Comparison of ENCODE assay signal across 8 cellular contexts in the genomic region with DNA sequence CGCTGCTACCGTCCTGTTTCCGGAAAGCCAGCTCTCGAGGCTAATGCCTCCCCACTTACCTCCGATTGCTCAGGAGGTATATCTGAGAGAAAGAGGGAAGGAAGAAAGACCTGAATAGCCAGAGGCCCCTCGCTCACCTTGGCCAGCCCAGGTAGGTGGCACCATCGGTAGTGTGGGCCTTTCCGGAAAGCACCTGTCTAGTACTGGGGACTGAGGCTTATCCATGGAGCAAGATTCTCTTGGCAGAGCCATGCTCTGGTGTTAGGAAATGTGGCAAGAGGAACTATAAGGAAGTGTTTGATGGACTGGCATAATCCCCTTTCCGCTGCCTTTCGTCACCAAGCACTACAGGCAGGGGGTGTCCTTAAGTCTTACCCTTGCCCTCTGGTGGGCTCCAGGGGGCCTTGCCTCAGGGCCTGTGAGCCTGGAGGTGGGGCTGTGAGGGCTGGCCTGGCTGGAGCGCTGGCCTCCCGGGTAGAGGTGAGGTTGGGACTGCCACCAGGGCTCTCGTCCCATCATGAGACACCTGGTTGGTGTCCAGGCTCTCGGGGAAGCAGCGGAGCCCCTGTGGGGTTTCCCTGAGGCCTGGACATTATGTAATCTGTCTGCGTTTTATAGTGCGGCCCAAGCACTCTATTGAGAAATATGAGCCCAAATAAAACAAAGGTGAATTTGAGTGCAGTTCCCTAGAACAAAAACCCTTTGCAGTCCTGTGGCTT. TPM values are rescaled to one million over a fixed set of nuclear protein-coding genes. Genes with fewer than 3 reads are reported as not detected.
DNase-seq lines count a peak whose midpoint lies in the region; ATAC-seq and TF ChIP-seq lines count a peak whose summit lies in the region.

No MANE protein-coding gene starts in this region.

- H3K4me3 ChIP-seq in retinal pigment epithelial cell (ENCODE audit: low read length) = peak overlapping the region; percentile 88

- peak overlapping the region; percentile 97 for H3K27ac ChIP-seq in foreskin keratinocyte

- H3K27me3 ChIP-seq in foreskin keratinocyte = no peaks in the 10 kb centered on the region

- DNase-seq in DMS79 treated with DMSO at 0.1 percent for 48 hours (lab: John Stamatoyannopoulos, UW) = peak; percentile 24
- DNase-seq in DMS79 (lab: John Stamatoyannopoulos, UW) = no peak
- DNase-seq in SKM-1 (lab: John Stamatoyannopoulos, UW; ENCODE audit: unreplicated experiment) = peak; percentile 44
- peak in 1 of 2 donors; percentile 39 for DNase-seq in foreskin keratinocyte
- DNase-seq in retinal pigment epithelial cell (ENCODE audit: low read depth) = no peak
- no peak for DNase-seq in NCI-H446 treated with DMSO at 0.1 percent for 48 hours (lab: John Stamatoyannopoulos, UW)

- no peak for TF ChIP-seq CTCF in foreskin keratinocyte (conservative IDR thresholded peaks at IDR 0.05)
- TF ChIP-seq CTCF in retinal pigment epithelial cell (conservative IDR thresholded peaks at IDR 0.05; ENCODE audit: low read depth, low read length) = no peak

- peaks cover 16% of the 10 kb centered on the region for H3K4me1 ChIP-seq in foreskin keratinocyte

- ATAC-seq in foreskin keratinocyte (no peak), HG02970 (IDR thresholded peaks at IDR 0.05; ENCODE audit: low FRiP score, unreplicated experiment) (no peak), GM21447 (IDR thresholded peaks at IDR 0.05; ENCODE audit: unreplicated experiment) (no peak)

RNA-seq across cellular contexts. Expression of a gene that starts 2.9 kb away (rescaled TPM):
- 28.0 and 28.9 TPM in 2 replicates for total RNA-seq in foreskin keratinocyte
- 12.9 and 15.3 TPM in 2 replicates for polyA plus RNA-seq in foreskin keratinocyte

Comparison
In these comparisons a context has a peak if more than half of its experiments do, and no peak if none do; other contexts are left out.
1. DNase-seq: peak in DMS79 treated with DMSO at 0.1 percent for 48 hours (single experiment) and SKM-1 (single experiment); none in DMS79 (single experiment), retinal pigment epithelial cell (single experiment) and NCI-H446 treated with DMSO at 0.1 percent for 48 hours (single experiment).